In the genomic region with DNA sequence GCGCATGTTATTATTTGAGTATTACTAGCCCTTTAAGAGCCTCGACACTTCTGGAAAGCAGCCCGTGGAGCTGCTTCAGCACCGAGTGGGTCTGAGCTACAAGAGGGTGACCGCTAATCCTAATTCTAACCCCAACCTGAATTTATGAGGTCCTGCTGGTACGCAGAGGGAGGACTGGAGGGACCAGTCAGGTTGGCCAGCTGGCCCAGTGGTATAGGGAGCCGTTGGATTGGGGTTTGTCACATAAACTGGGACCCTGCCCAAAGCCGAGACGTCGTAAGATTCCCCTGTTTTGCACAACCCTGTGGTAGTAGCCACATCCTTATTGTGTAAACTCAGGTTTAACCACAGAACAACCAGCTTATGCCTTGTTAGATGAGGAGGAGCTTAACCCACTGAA, we compare ENCODE assay signal across 11 cellular contexts.
A peak's percentile ranks its signal among the peaks of the same experiment; 100 is the strongest.
DNase-seq lines count a peak whose midpoint lies in the region; ATAC-seq and TF ChIP-seq lines count a peak whose summit lies in the region.
"Had no signal": no experiment of that assay in that cellular context is flagged by ENCODE, and none has a peak within 500 bp of the region (broad histone marks: within the 10 kb centered on the region; RNA-seq: fewer than 3 reads in every experiment).

No MANE protein-coding gene starts in this region.

- no peaks in the 10 kb centered on the region for H3K9me3 ChIP-seq in duodenal mucosa (ENCODE audit: control insufficient read depth in 1 of 2, low read length in 2 of 2)
- no peaks in the 10 kb centered on the region for H3K9me3 ChIP-seq in smooth muscle cell (replicated peaks; ENCODE audit: low read depth)

- H3K9ac ChIP-seq in duodenal mucosa (ENCODE audit: low read depth in 1 of 2, low read length in 2 of 2), result no peak overlapping the region
- no peak overlapping the region for H3K9ac ChIP-seq in smooth muscle cell (ENCODE audit: low read depth)

- peaks cover 9% of the 10 kb centered on the region for H3K4me1 Mint-ChIP-seq in activated T-cell treated with anti-CD3 and anti-CD28 coated beads, Interleukin-2, amount 50 U/mL, for 72 hours (ENCODE audit: low read depth)

- no peaks in the 10 kb centered on the region for H3K79me2 ChIP-seq in smooth muscle cell (ENCODE audit: low read depth)

- peak in 1 of 2 donors; percentile 5 for DNase-seq in activated T-cell treated with anti-CD3 and anti-CD28 coated beads, Interleukin-2, amount 50 U/mL, for 72 hours
- no peak for DNase-seq in activated T-cell treated with anti-CD3 and anti-CD28 coated beads for 4 hours
- DNase-seq in OCI-M1 (lab: John Stamatoyannopoulos, UW), result peak; percentile 70
- DNase-seq in smooth muscle cell (lab: John Stamatoyannopoulos, UW; ENCODE audit: unreplicated experiment), result no peak
- DNase-seq: activated CD4-positive, CD25-positive, alpha-beta regulatory T cell; brain microvascular endothelial cell; NCI-H1436 treated with DMSO at 0.1 percent for 48 hours had no signal

- peaks cover 34% of the 10 kb centered on the region for H3K27me3 Mint-ChIP-seq in activated T-cell treated with anti-CD3 and anti-CD28 coated beads, Interleukin-2, amount 50 U/mL, for 72 hours (ENCODE audit: low read depth)

- H3K36me3 Mint-ChIP-seq in activated T-cell treated with anti-CD3 and anti-CD28 coated beads, Interleukin-2, amount 50 U/mL, for 72 hours (ENCODE audit: insufficient read depth in 2 of 2), result no peaks in the 10 kb centered on the region

- ATAC-seq in activated T-cell treated with anti-CD3 and anti-CD28 coated beads, Interleukin-2, amount 50 U/mL, for 72 hours (replicated peaks in 1 of 2), result peak; percentile 27 to 50
- ATAC-seq in HG02588 (IDR thresholded peaks at IDR 0.05; ENCODE audit: unreplicated experiment) (no peak), HG02970 (IDR thresholded peaks at IDR 0.05; ENCODE audit: low FRiP score, unreplicated experiment) (no peak), HG02798 (IDR thresholded peaks at IDR 0.05; ENCODE audit: poor library complexity, unreplicated experiment) (no peak)

- H3K27ac ChIP-seq in duodenal mucosa (ENCODE audit: low read depth, low read length) (no peak overlapping the region), smooth muscle cell (ENCODE audit: low read depth) (peak overlapping the region; percentile 28)
- H3K27ac ChIP-seq: brain microvascular endothelial cell had no signal

- H3K27me3 ChIP-seq in duodenal mucosa (ENCODE audit: control insufficient read depth in 1 of 2, insufficient read depth in 2 of 2, low read length in 2 of 2) (no peaks in the 10 kb centered on the region), smooth muscle cell (ENCODE audit: low read depth) (no peaks in the 10 kb centered on the region)
- H3K27me3 ChIP-seq: brain microvascular endothelial cell had no signal

- peak overlapping the region; percentile 61 for H3K4me2 ChIP-seq in smooth muscle cell

- H3K36me3 ChIP-seq in duodenal mucosa (ENCODE audit: control insufficient read depth in 1 of 2, insufficient read depth in 2 of 2, low read length in 2 of 2) (no peaks in the 10 kb centered on the region), smooth muscle cell (ENCODE audit: low read depth) (no peaks in the 10 kb centered on the region)
- H3K36me3 ChIP-seq: brain microvascular endothelial cell had no signal

- no peak for TF ChIP-seq CTCF in smooth muscle cell (IDR thresholded peaks at IDR 0.05; ENCODE audit: borderline replicate concordance, insufficient read depth, poor library complexity, severe bottlenecking)

- no peak overlapping the region for H3K27ac Mint-ChIP-seq in activated T-cell treated with anti-CD3 and anti-CD28 coated beads, Interleukin-2, amount 50 U/mL, for 72 hours

- peaks cover 11% of the 10 kb centered on the region for H3F3A ChIP-seq in smooth muscle cell (ENCODE audit: low read depth)

- H4K20me1 ChIP-seq in smooth muscle cell (ENCODE audit: low read depth), result no peaks in the 10 kb centered on the region

- H3K4me3 Mint-ChIP-seq in activated T-cell treated with anti-CD3 and anti-CD28 coated beads, Interleukin-2, amount 50 U/mL, for 72 hours, result peak overlapping the region; percentile 13 to 31

- H3K4me3 ChIP-seq in duodenal mucosa (ENCODE audit: low read depth in 1 of 2, low read length in 2 of 2) (peak overlapping the region; percentile 1 to 21), smooth muscle cell (no peak overlapping the region)

- H2AFZ ChIP-seq in smooth muscle cell (ENCODE audit: low read depth), result no peak overlapping the region

- WGBS in smooth muscle cell (ENCODE audit: low lambda C conversion rate), result 42% methylated on average over 10 of the region's 10 CpGs

- peaks cover 37 to 62% of the 10 kb centered on the region in 2 donors for H3K4me1 ChIP-seq in duodenal mucosa (ENCODE audit: control insufficient read depth in 1 of 2, insufficient read depth in 2 of 2, low read length in 2 of 2)
- H3K4me1 ChIP-seq in smooth muscle cell (ENCODE audit: low read depth), result peaks cover 15% of the 10 kb centered on the region

- no peaks in the 10 kb centered on the region for H3K9me3 Mint-ChIP-seq in activated T-cell treated with anti-CD3 and anti-CD28 coated beads, Interleukin-2, amount 50 U/mL, for 72 hours

Comparison
In these comparisons a context has a peak if more than half of its experiments do, and no peak if none do; other contexts are left out.
1. ATAC-seq: peak in activated T-cell treated with anti-CD3 and anti-CD28 coated beads, Interleukin-2, amount 50 U/mL, for 72 hours (2 of 2); none in HG02588 (single experiment), HG02970 (single experiment) and HG02798 (single experiment).